1 cellular context compared by ENCODE assay signal in genomic region chr6:139323511-139324445, GRCh38.
A peak's percentile ranks its signal among the peaks of the same experiment; 100 is the strongest.
TF ChIP-seq lines count a peak whose summit lies in the region.

No MANE protein-coding gene starts in this region.

TF ChIP-seq in endothelial cell of umbilical vein, 7 proteins besides CTCF, POLR2A, EP300 and RAD21 (continued from another document):
- TF ChIP-seq MAX (IDR thresholded peaks at IDR 0.05; ENCODE audit: insufficient read depth, insufficient read length) (peak; percentile 91), MYC (IDR thresholded peaks at IDR 0.05; ENCODE audit: low read depth, low read length) (no peak), JUN (IDR thresholded peaks at IDR 0.05; ENCODE audit: borderline replicate concordance, insufficient read depth, insufficient read length, low read depth) (peak; percentile 51)
